Comparison of ENCODE assay signal across 8 cellular contexts in genomic region chr12:124921200-124922008, GRCh38. TPM values are rescaled to one million over a fixed set of nuclear protein-coding genes. Genes with fewer than 3 reads are reported as not detected.
A peak's percentile ranks its signal among the peaks of the same experiment; 100 is the strongest.
DNase-seq lines count a peak whose midpoint lies in the region; ATAC-seq and TF ChIP-seq lines count a peak whose summit lies in the region.

No MANE protein-coding gene starts in this region.

- peak; percentile 76 for DNase-seq in HK-2 (ENCODE audit: unreplicated experiment)
- DNase-seq in activated CD8-positive, alpha-beta memory T cell treated with anti-CD3 and anti-CD28 coated beads for 4 hours (ENCODE audit: low read depth in 2 of 2), result peak; percentile 41 to 58
- no peak for DNase-seq in esophagus squamous epithelium (lab: John Stamatoyannopoulos, UW)
- DNase-seq in NCI-H2227 (lab: John Stamatoyannopoulos, UW; ENCODE audit: unreplicated experiment), result no peak

- peak overlapping the region; percentile 64 for H3K4me3 ChIP-seq in BLaER1
- peak overlapping the region in 3 of 4 donors; percentile 12 to 50 (median 30) for H3K4me3 ChIP-seq in esophagus squamous epithelium
- H3K4me3 ChIP-seq in neuron (ENCODE audit: low read length), result peak overlapping the region; percentile 55
- H3K4me3 ChIP-seq in urinary bladder (ENCODE audit: low read depth, low read length), result no peak overlapping the region

- H3K4me2 ChIP-seq in BLaER1, result peak overlapping the region; percentile 95

- no peaks in the 10 kb centered on the region for H3K36me3 ChIP-seq in BLaER1
- no peaks in the 10 kb centered on the region for H3K36me3 ChIP-seq in esophagus squamous epithelium
- no peaks in the 10 kb centered on the region for H3K36me3 ChIP-seq in neuron (ENCODE audit: insufficient read depth, low read length)
- no peaks in the 10 kb centered on the region for H3K36me3 ChIP-seq in urinary bladder (ENCODE audit: insufficient read depth)

- no peak for TF ChIP-seq CTCF in esophagus squamous epithelium (IDR thresholded peaks at IDR 0.05)

- 5 to 13% methylated on average over 13 of the region's 16 CpGs for WGBS in esophagus squamous epithelium, 2 donors
- 25% methylated on average over 16 of the region's 16 CpGs for WGBS in urinary bladder

- H3K9ac ChIP-seq in BLaER1, result peak overlapping the region; percentile 79

- no peaks in the 10 kb centered on the region for H4K20me1 ChIP-seq in BLaER1

- H2AFZ ChIP-seq in neuron (ENCODE audit: low read depth, low read length), result peak overlapping the region; percentile 66

- H3K27ac ChIP-seq in BLaER1 (peak overlapping the region; percentile 100), esophagus squamous epithelium (peak overlapping the region; percentile 94 to 100 (median 98)), urinary bladder (ENCODE audit: low read depth) (peak overlapping the region; percentile 25)

- H3K9me3 ChIP-seq in BLaER1 (no peaks in the 10 kb centered on the region), esophagus squamous epithelium (no peaks in the 10 kb centered on the region), neuron (ENCODE audit: low read length) (no peaks in the 10 kb centered on the region)

- H3K27me3 ChIP-seq in BLaER1, result no peaks in the 10 kb centered on the region
- H3K27me3 ChIP-seq in esophagus squamous epithelium, result no peaks in the 10 kb centered on the region
- H3K27me3 ChIP-seq in neuron (ENCODE audit: insufficient read depth, low read length), result no peaks in the 10 kb centered on the region

- TF ChIP-seq POLR2A in esophagus squamous epithelium (IDR thresholded peaks at IDR 0.05), result peak in 1 of 4 donors; percentile 57

- H3K4me1 ChIP-seq in BLaER1, result peaks cover 60% of the 10 kb centered on the region
- H3K4me1 ChIP-seq in esophagus squamous epithelium, result peaks cover 19 to 69% (median 50%) of the 10 kb centered on the region in 3 donors
- H3K4me1 ChIP-seq in neuron (ENCODE audit: insufficient read depth, low read length), result peaks cover 47% of the 10 kb centered on the region
- no peaks in the 10 kb centered on the region for H3K4me1 ChIP-seq in urinary bladder (ENCODE audit: insufficient read depth)

- intact Hi-C loops in esophagus squamous epithelium (cut with DNase I), result no loop called here

- peak; percentile 18 for ATAC-seq in GM19468 (IDR thresholded peaks at IDR 0.05; ENCODE audit: extremely low read depth, unreplicated experiment)

RNA-seq across cellular contexts. Expression of gene UBC, which starts 7.0 kb away (rescaled TPM):
- 1,000 to 10,000 TPM; 1,012 to 1,417 (median 1,215) TPM for total RNA-seq in esophagus squamous epithelium
- 857 TPM for total RNA-seq in urinary bladder
- 1,396 TPM for polyA plus RNA-seq in urinary bladder

RNA-seq across cellular contexts. Expression of gene SCARB1, which starts 57.7 kb away (rescaled TPM):
- 1 to 10 TPM; 7.1 to 9.5 (median 8.8) TPM for total RNA-seq in esophagus squamous epithelium
- 7.8 TPM for total RNA-seq in urinary bladder
- 39.6 TPM for polyA plus RNA-seq in urinary bladder

Comparison
In these comparisons a context has a peak if more than half of its experiments do, and no peak if none do; other contexts are left out.
1. H3K27ac ChIP-seq: peak in every context shown above with its lines; median percentile 100 in BLaER1; 98 in esophagus squamous epithelium; 25 in urinary bladder.
2. DNase-seq: peak in HK-2 (single experiment) and activated CD8-positive, alpha-beta memory T cell treated with anti-CD3 and anti-CD28 coated beads for 4 hours (2 of 2); none in esophagus squamous epithelium (single experiment) and NCI-H2227 (single experiment).